ENCODE assay signal across 8 cellular contexts in genomic region chr9:71766663-71767062, GRCh38. TPM values are rescaled to one million over a fixed set of nuclear protein-coding genes. Genes with fewer than 3 reads are reported as not detected.
A peak's percentile ranks its signal among the peaks of the same experiment; 100 is the strongest.
DNase-seq lines count a peak whose midpoint lies in the region; ATAC-seq and TF ChIP-seq lines count a peak whose summit lies in the region.

No MANE protein-coding gene starts in this region.

- H3K9me3 Mint-ChIP-seq in nephron = no peaks in the 10 kb centered on the region

- peak overlapping the region in 1 of 3 experiments; percentile 77 for H3K27ac Mint-ChIP-seq in nephron

- H3K4me1 Mint-ChIP-seq in nephron = peaks cover 46% of the 10 kb centered on the region

- peak overlapping the region; percentile 95 to 98 (median 95) for H3K4me3 Mint-ChIP-seq in nephron

- ATAC-seq in GM18870 (IDR thresholded peaks at IDR 0.05; ENCODE audit: unreplicated experiment) = no peak

- peak overlapping the region; percentile 97 for H3K4me3 ChIP-seq in coronary artery

- peaks cover 14% of the 10 kb centered on the region for H3K27me3 Mint-ChIP-seq in nephron (ENCODE audit: low read depth)

- DNase-seq in GM10266 (ENCODE audit: extremely low spot score) (peak; percentile 13), HT-29 (ENCODE audit: low spot score) (peak; percentile 62), coronary artery (ENCODE audit: low spot score) (no peak), SW 1271 (lab: John Stamatoyannopoulos, UW) (no peak), NOMO-1 treated with DMSO at 0.1 percent for 48 hours (lab: John Stamatoyannopoulos, UW; ENCODE audit: unreplicated experiment) (no peak)
- DNase-seq in activated CD8-positive, alpha-beta memory T cell treated with anti-CD3 and anti-CD28 coated beads, Interleukin-2, amount 50 U/mL, for 48 hours = no peak

- TF ChIP-seq CTCF in GM10266 (IDR thresholded peaks at IDR 0.05; ENCODE audit: control insufficient read depth, insufficient read depth, low read depth, missing control alignments) (no peak), coronary artery (IDR thresholded peaks at IDR 0.05) (no peak), nephron (IDR thresholded peaks at IDR 0.05; ENCODE audit: unreplicated experiment in 3 of 3) (no peak)

- H3K36me3 Mint-ChIP-seq in nephron (ENCODE audit: low read depth) = no peaks in the 10 kb centered on the region

- H3K27ac ChIP-seq in coronary artery = peak overlapping the region in 1 of 2 donors; percentile 99

RNA-seq across cellular contexts. Expression of gene CEMIP2, which starts 1.6 kb away (rescaled TPM):
- 71.6 and 102 TPM in 2 replicates for total RNA-seq in HT-29 (2014; rRNA removed; shearing (Covaris generic))

Comparison
In these comparisons a context has a peak if more than half of its experiments do, and no peak if none do; other contexts are left out.
1. DNase-seq: peak in GM10266 (single experiment) and HT-29 (single experiment); none in coronary artery (single experiment), activated CD8-positive, alpha-beta memory T cell treated with anti-CD3 and anti-CD28 coated beads, Interleukin-2, amount 50 U/mL, for 48 hours (single experiment), SW 1271 (0 of 2) and NOMO-1 treated with DMSO at 0.1 percent for 48 hours (single experiment).